14 cellular contexts compared by ENCODE assay signal in genomic region chr4:41396869-41397268, GRCh38.
DNase-seq lines count a peak whose midpoint lies in the region; ATAC-seq and TF ChIP-seq lines count a peak whose summit lies in the region.
"Had no signal": no experiment of that assay in that cellular context is flagged by ENCODE, and none has a peak within 500 bp of the region (broad histone marks: within the 10 kb centered on the region; RNA-seq: fewer than 3 reads in every experiment).

No MANE protein-coding gene starts in this region.

- H3K27me3 Mint-ChIP-seq in GM23338 (ENCODE audit: insufficient read depth, low read depth, poor library complexity), result no peaks in the 10 kb centered on the region
- no peaks in the 10 kb centered on the region for H3K27me3 Mint-ChIP-seq in mesothelial cell of epicardium (ENCODE audit: low read depth)
- H3K27me3 Mint-ChIP-seq in activated CD8-positive, alpha-beta T cell treated with anti-CD3 and anti-CD28 coated beads for 36 hours, result peaks cover 2% of the 10 kb centered on the region

- no peak for TF ChIP-seq CTCF in GM23338 (conservative IDR thresholded peaks at IDR 0.05; ENCODE audit: low read depth in 2 of 2)
- no peak for TF ChIP-seq CTCF in dorsolateral prefrontal cortex (IDR thresholded peaks at IDR 0.05 in 54 of 56, conservative IDR thresholded peaks at IDR 0.05 in 2 of 56; ENCODE audit: low read depth in 1 of 56, partially characterized antibody in 56 of 56)
- no peak for TF ChIP-seq CTCF in mesothelial cell of epicardium (IDR thresholded peaks at IDR 0.05; ENCODE audit: unreplicated experiment)
- no peak for TF ChIP-seq CTCF in activated CD8-positive, alpha-beta T cell treated with anti-CD3 and anti-CD28 coated beads for 36 hours (IDR thresholded peaks at IDR 0.05)

- H3K9me3 Mint-ChIP-seq in GM23338, result no peaks in the 10 kb centered on the region; the same call in 2 of the 3 replicates
- peaks cover 4% of the 10 kb centered on the region for H3K9me3 Mint-ChIP-seq in mesothelial cell of epicardium
- H3K9me3 Mint-ChIP-seq in activated CD8-positive, alpha-beta T cell treated with anti-CD3 and anti-CD28 coated beads for 36 hours, result no peaks in the 10 kb centered on the region
- H3K9me3 Mint-ChIP-seq: CD14-positive monocyte had no signal

- no peak overlapping the region for H3K27ac ChIP-seq in GM23338 (ENCODE audit: low read depth)
- peak overlapping the region in 53 of 59 donors; percentile 13 to 89 (median 72) for H3K27ac ChIP-seq in dorsolateral prefrontal cortex

- H3K36me3 ChIP-seq in GM23338 (ENCODE audit: insufficient read depth), result no peaks in the 10 kb centered on the region

- CTCF ChIA-PET in activated CD8-positive, alpha-beta T cell treated with anti-CD3 and anti-CD28 coated beads for 36 hours (lab: Charles Lee), result no interaction called here

- no peak overlapping the region for H3K4me2 ChIP-seq in GM23338

- H3K79me2 ChIP-seq in GM23338 (replicated peaks; ENCODE audit: insufficient read depth), result no peaks in the 10 kb centered on the region

- POLR2A ChIA-PET in activated CD8-positive, alpha-beta T cell treated with anti-CD3 and anti-CD28 coated beads for 36 hours (lab: Charles Lee), result no interaction called here

- no peaks in the 10 kb centered on the region for H3K27me3 ChIP-seq in GM23338 (ENCODE audit: insufficient read depth)
- H3K27me3 ChIP-seq in dorsolateral prefrontal cortex, result no peaks in the 10 kb centered on the region
- H3K27me3 ChIP-seq: BE2C had no signal

- ATAC-seq in GM23338, result no peak
- ATAC-seq in activated CD8-positive, alpha-beta T cell treated with anti-CD3 and anti-CD28 coated beads for 36 hours, result no peak
- ATAC-seq: CD8-positive, alpha-beta T cell had no signal

- H2AFZ ChIP-seq in GM23338, result 0 out of 2 replicates have a peak overlapping the region, but pooled peaks have one; percentile 23

- H3F3A ChIP-seq in GM23338 (replicated peaks; ENCODE audit: low read depth), result no peaks in the 10 kb centered on the region

- no peak for DNase-seq in GM23338 (ENCODE audit: low spot score)
- DNase-seq in dorsolateral prefrontal cortex, result no peak
- no peak for DNase-seq in mesothelial cell of epicardium (ENCODE audit: low spot score in 2 of 2, unreplicated experiment in 2 of 2)
- no peak for DNase-seq in HuH-7 (ENCODE audit: low spot score)
- DNase-seq in central memory CD4-positive, alpha-beta T cell, result no peak
- no peak for DNase-seq in activated CD8-positive, alpha-beta T cell treated with anti-CD3 and anti-CD28 coated beads for 36 hours
- no peak for DNase-seq in SK-N-DZ (ENCODE audit: low spot score)
- DNase-seq: BE2C; CD8-positive, alpha-beta T cell; COR-L47; DND-41; GDM1 had no signal

- H3K4me1 Mint-ChIP-seq in GM23338, result peaks cover 13% of the 10 kb centered on the region
- peaks cover 46% of the 10 kb centered on the region for H3K4me1 Mint-ChIP-seq in mesothelial cell of epicardium
- no peaks in the 10 kb centered on the region for H3K4me1 Mint-ChIP-seq in activated CD8-positive, alpha-beta T cell treated with anti-CD3 and anti-CD28 coated beads for 36 hours (ENCODE audit: low read depth)
- H3K4me1 Mint-ChIP-seq: CD14-positive monocyte, IgD-negative memory B cell had no signal

- intact Hi-C loops in dorsolateral prefrontal cortex (cut with DNase I), result no loop called here
- intact Hi-C loops in activated CD8-positive, alpha-beta T cell treated with anti-CD3 and anti-CD28 coated beads for 36 hours (cut with micrococcal nuclease), result no loop called here

- no peak overlapping the region for H3K27ac Mint-ChIP-seq in GM23338
- peak overlapping the region; percentile 53 for H3K27ac Mint-ChIP-seq in mesothelial cell of epicardium
- H3K27ac Mint-ChIP-seq in activated CD8-positive, alpha-beta T cell treated with anti-CD3 and anti-CD28 coated beads for 36 hours, result no peak overlapping the region
- H3K27ac Mint-ChIP-seq: CD8-positive, alpha-beta T cell; IgD-negative memory B cell had no signal

- H3K9me2 ChIP-seq in GM23338 (ENCODE audit: insufficient read depth), result no peaks in the 10 kb centered on the region

- H3K4me3 ChIP-seq in GM23338 (no peak overlapping the region), dorsolateral prefrontal cortex (peak overlapping the region in 1 of 59 donors; percentile 20)

- H3K36me3 Mint-ChIP-seq in GM23338 (ENCODE audit: low read depth) (no peaks in the 10 kb centered on the region), mesothelial cell of epicardium (peaks cover 1% of the 10 kb centered on the region)
- no peaks in the 10 kb centered on the region for H3K36me3 Mint-ChIP-seq in activated CD8-positive, alpha-beta T cell treated with anti-CD3 and anti-CD28 coated beads for 36 hours (ENCODE audit: low read depth)
- H3K36me3 Mint-ChIP-seq: CD14-positive monocyte; CD8-positive, alpha-beta T cell; IgD-negative memory B cell had no signal

- H3K4me3 Mint-ChIP-seq in GM23338 (no peak overlapping the region), mesothelial cell of epicardium (no peak overlapping the region)
- no peak overlapping the region for H3K4me3 Mint-ChIP-seq in activated CD8-positive, alpha-beta T cell treated with anti-CD3 and anti-CD28 coated beads for 36 hours
- H3K4me3 Mint-ChIP-seq: CD14-positive monocyte; CD8-positive, alpha-beta T cell; IgD-negative memory B cell had no signal

- H4K20me1 ChIP-seq in GM23338 (replicated peaks; ENCODE audit: insufficient read depth), result no peaks in the 10 kb centered on the region

- peaks cover 10% of the 10 kb centered on the region for H3K4me1 ChIP-seq in GM23338 (ENCODE audit: insufficient read depth)

TF ChIP-seq in GM23338, 12 proteins besides CTCF, POLR2A, EP300 and RAD21:
- TF ChIP-seq POLR2AphosphoS5 (IDR thresholded peaks at IDR 0.05; ENCODE audit: low read depth) (no peak), CREB1 (CRISPR knock-in tag; IDR thresholded peaks at IDR 0.05; ENCODE audit: low read depth) (no peak), ZNF114 (CRISPR knock-in tag; IDR thresholded peaks at IDR 0.05) (no peak), ZNF462 (CRISPR knock-in tag; IDR thresholded peaks at IDR 0.05) (no peak), ZNF331 (CRISPR knock-in tag; IDR thresholded peaks at IDR 0.05; ENCODE audit: low read depth) (no peak), EZH2 (IDR thresholded peaks at IDR 0.05; ENCODE audit: low read depth, unreplicated experiment) (no peak), EZH2phosphoT487 (IDR thresholded peaks at IDR 0.05; ENCODE audit: unreplicated experiment) (no peak), STAT1 (IDR thresholded peaks at IDR 0.05; ENCODE audit: unreplicated experiment) (no peak)
TF ChIP-seq in GM23338: peak in this region for 0.
